ENCODE assay signal across 8 cellular contexts in genomic region chr5:141326088-141326854, GRCh38. TPM values are rescaled to one million over a fixed set of nuclear protein-coding genes. Genes with fewer than 3 reads are reported as not detected.
DNase-seq lines count a peak whose midpoint lies in the region; ATAC-seq and TF ChIP-seq lines count a peak whose summit lies in the region.

No MANE protein-coding gene starts in this region.

- TF ChIP-seq CTCF in gastroesophageal sphincter (IDR thresholded peaks at IDR 0.05) (peak; percentile 20 to 66 (median 40)), tibial artery (IDR thresholded peaks at IDR 0.05) (peak; percentile 47 to 57)

- peak overlapping the region; percentile 55 for H3K4me2 ChIP-seq in trophoblast cell (ENCODE audit: low read length)

- TF ChIP-seq POLR2A in gastroesophageal sphincter (IDR thresholded peaks at IDR 0.05), result peak in 1 of 2 donors; percentile 16

- no peak overlapping the region for H3K4ac ChIP-seq in trophoblast cell (ENCODE audit: low read depth, low read length)

- H3K9ac ChIP-seq in trophoblast cell (ENCODE audit: low read length), result no peak overlapping the region

- TF ChIP-seq EP300 in gastroesophageal sphincter (IDR thresholded peaks at IDR 0.05), result no peak

- peak; percentile 64 for DNase-seq in activated gamma-delta T cell treated with Interleukin-2 at 50 U/mL for 16 hours
- peak; percentile 37 to 46 for DNase-seq in trophoblast cell
- DNase-seq in tibial artery, result peak; percentile 52 to 82
- no peak for DNase-seq in HK-2 (ENCODE audit: unreplicated experiment)

- H2AK5ac ChIP-seq in trophoblast cell (ENCODE audit: low read length), result no peak overlapping the region

- H3K27ac ChIP-seq in gastroesophageal sphincter (peak overlapping the region; percentile 40 to 74 (median 62)), trophoblast cell (ENCODE audit: low read depth, low read length) (no peak overlapping the region), tibial artery (peak overlapping the region; percentile 73 to 74)

- WGBS in gastroesophageal sphincter (ENCODE audit: low coverage in 1 of 2), 2 donors, result 12 to 23% methylated on average over 13 to 27 of the region's 27 CpGs
- no CpG with 5 or more reads among the region's 27 CpGs for WGBS in trophoblast cell (ENCODE audit: extremely low coverage, insufficient coverage, insufficient read length)

- intact Hi-C loops in tibial artery (cut with DNase I; ENCODE audit: low total_unique reads), result loop anchor here (10.0 kb wide), 1 partner anchor 89 kb away; the partner anchor contains the start of genes PCDHGA10 and PCDHGB7

- H3K36me3 ChIP-seq in gastroesophageal sphincter, result peaks cover 0 to 8% of the 10 kb centered on the region in 2 donors
- peaks cover 0 to under 1% of the 10 kb centered on the region in 2 experiments for H3K36me3 ChIP-seq in trophoblast cell (ENCODE audit: control insufficient read depth in 1 of 2, insufficient read depth in 2 of 2, low read length in 2 of 2)
- H3K36me3 ChIP-seq in tibial artery, result peaks cover 0 to 19% (median 12%) of the 10 kb centered on the region in 3 donors

- no peak overlapping the region for H2BK5ac ChIP-seq in trophoblast cell (ENCODE audit: low read depth, low read length, poor library complexity)

- no peak overlapping the region for H4K91ac ChIP-seq in trophoblast cell (ENCODE audit: low read depth, low read length)

- H3K14ac ChIP-seq in trophoblast cell (ENCODE audit: low read length), result no peak overlapping the region

- no peak overlapping the region for H4K8ac ChIP-seq in trophoblast cell (ENCODE audit: low read depth, low read length)

- no peak overlapping the region for H2AFZ ChIP-seq in trophoblast cell (ENCODE audit: insufficient read depth, low read length, poor library complexity)

- peak; percentile 67 for ATAC-seq in GM18511 (IDR thresholded peaks at IDR 0.05; ENCODE audit: unreplicated experiment)
- peak; percentile 62 for ATAC-seq in HG03066 (IDR thresholded peaks at IDR 0.05; ENCODE audit: low read depth, unreplicated experiment)
- peak; percentile 73 for ATAC-seq in gastroesophageal sphincter

- H3K27me3 ChIP-seq in gastroesophageal sphincter (peaks cover 8% of the 10 kb centered on the region), trophoblast cell (ENCODE audit: insufficient read depth, low read length) (no peaks in the 10 kb centered on the region), tibial artery (no peaks in the 10 kb centered on the region)

- H3K4me1 ChIP-seq in gastroesophageal sphincter (peaks cover 0 to 9% (median 0%) of the 10 kb centered on the region in 3 donors), trophoblast cell (ENCODE audit: control insufficient read depth in 1 of 2, insufficient read depth in 2 of 2, low read length in 2 of 2) (peaks cover 0 to 1% of the 10 kb centered on the region in 2 experiments), tibial artery (peaks cover 0 to 7% (median 2%) of the 10 kb centered on the region in 4 donors)

- H3K9me3 ChIP-seq in gastroesophageal sphincter (peaks cover 0 to 50% (median 0%) of the 10 kb centered on the region in 3 donors), trophoblast cell (ENCODE audit: insufficient read depth, low read depth, low read length) (peaks cover 14% of the 10 kb centered on the region), tibial artery (peaks cover 4 to 57% (median 31%) of the 10 kb centered on the region in 3 donors)

- peak overlapping the region; percentile 40 to 46 for H3K4me3 ChIP-seq in gastroesophageal sphincter
- no peak overlapping the region for H3K4me3 ChIP-seq in trophoblast cell (ENCODE audit: low read depth, low read length)
- peak overlapping the region; percentile 50 to 55 for H3K4me3 ChIP-seq in tibial artery

- H3K79me1 ChIP-seq in trophoblast cell (ENCODE audit: low read length), result no peaks in the 10 kb centered on the region

- H3K18ac ChIP-seq in trophoblast cell (ENCODE audit: low read length), result no peak overlapping the region

- no peak overlapping the region for H2BK12ac ChIP-seq in trophoblast cell (ENCODE audit: low read length)

- no peaks in the 10 kb centered on the region for H3K79me2 ChIP-seq in trophoblast cell (ENCODE audit: control insufficient read depth, insufficient read depth, low read length, poor library complexity)

- H4K12ac ChIP-seq in trophoblast cell (ENCODE audit: low read depth, low read length), result no peak overlapping the region

- no peak overlapping the region for H2BK120ac ChIP-seq in trophoblast cell (ENCODE audit: insufficient read depth, low read length, poor library complexity)

- H3K23ac ChIP-seq in trophoblast cell (ENCODE audit: low read length), result no peak overlapping the region

TF ChIP-seq in PFSK-1, 5 proteins besides CTCF, POLR2A, EP300 and RAD21:
- TF ChIP-seq TAF1 (IDR thresholded peaks at IDR 0.05; ENCODE audit: borderline replicate concordance, insufficient read depth, low read length) (peak; percentile 26; the same call in 1 of the 2 replicates), POLR2AphosphoS5 (IDR thresholded peaks at IDR 0.05; ENCODE audit: low read depth, low read length) (peak; percentile 84), REST (IDR thresholded peaks at IDR 0.05; ENCODE audit: insufficient read depth in 1 of 2, low read depth in 2 of 2, low read length in 2 of 2) (no peak), SIN3A (IDR thresholded peaks at IDR 0.05; ENCODE audit: borderline replicate concordance, insufficient read depth, low read length) (no peak), FOXP2 (optimal IDR thresholded peaks at IDR 0.05; ENCODE audit: borderline replicate concordance, extremely low read depth, extremely low read length, insufficient read depth) (no peak)

RNA-seq across cellular contexts. Expression of gene PCDHGA1, which starts 4.0 kb away (rescaled TPM):
- 0.40 TPM for polyA plus RNA-seq in PFSK-1 (2012; ENCODE audit: insufficient read length, low read depth)
- 1 to 10 TPM in 2 of 4 donors, under 1 TPM in 2; 0.67 to 1.3 (median 1.1) TPM for total RNA-seq in gastroesophageal sphincter
- 0.83 and 0.85 TPM in 2 replicates for polyA plus RNA-seq in trophoblast cell (2013)

RNA-seq across cellular contexts. Expression of gene TAF7, which starts 5.7 kb away (rescaled TPM):
- 56.7 TPM for polyA plus RNA-seq in PFSK-1 (2012; ENCODE audit: insufficient read length, low read depth)
- 10 to 100 TPM; 58.7 to 75.9 (median 61.4) TPM for total RNA-seq in gastroesophageal sphincter
- polyA plus RNA-seq in trophoblast cell (2013), result 77.1 and 78.9 TPM in 2 replicates

RNA-seq across cellular contexts. Expression of gene PCDHGA2, which starts 12.3 kb away (rescaled TPM):
- 0.10 TPM for polyA plus RNA-seq in PFSK-1 (2012; ENCODE audit: insufficient read length, low read depth)
- total RNA-seq in gastroesophageal sphincter, result 1 to 10 TPM; 3.2 to 5.6 (median 4.4) TPM
- polyA plus RNA-seq in trophoblast cell (2013), result 0.21 and 0.23 TPM in 2 replicates

RNA-seq across cellular contexts. Expression of gene PCDHGA3, which starts 17.4 kb away (rescaled TPM):
- 0.29 TPM for polyA plus RNA-seq in PFSK-1 (2012; ENCODE audit: insufficient read length, low read depth)
- 1 to 10 TPM; 1.3 to 5.7 (median 2.8) TPM for total RNA-seq in gastroesophageal sphincter
- polyA plus RNA-seq in trophoblast cell (2013), result 0.07 and 0.14 TPM in 2 replicates

RNA-seq across cellular contexts. Expression of gene SLC25A2, which starts 22.4 kb away (rescaled TPM):
- not detected for polyA plus RNA-seq in PFSK-1 (2012; ENCODE audit: insufficient read length, low read depth)
- total RNA-seq in gastroesophageal sphincter, result 1 to 10 TPM in 2 of 4 donors, not detected in 2; 1.2 to 3.1 TPM
- polyA plus RNA-seq in trophoblast cell (2013), result 0.03 TPM in 1 of 2 replicates, not detected in the other
